Comparison of ENCODE assay signal across 1 cellular context in the genomic region with DNA sequence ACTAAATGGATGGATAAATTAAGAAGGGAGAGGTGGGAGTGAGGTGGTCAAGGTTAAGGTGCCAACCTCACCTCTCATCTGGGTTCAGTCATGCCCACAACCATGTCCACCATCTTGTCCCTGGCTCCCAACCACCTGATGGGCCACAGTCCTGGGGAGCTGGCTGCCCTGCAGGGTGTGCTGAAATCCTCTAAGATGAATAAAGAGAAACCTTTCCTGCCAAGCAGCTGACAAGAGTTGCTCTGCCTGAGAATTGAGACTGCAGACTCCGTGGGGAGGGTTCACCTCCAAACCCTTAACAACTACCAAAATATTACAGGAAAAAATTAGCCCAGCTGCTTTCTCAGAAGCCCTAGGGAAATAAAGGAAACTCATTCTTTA.
TF ChIP-seq lines count a peak whose summit lies in the region.

No MANE protein-coding gene starts in this region.

TF ChIP-seq in GM23338, 12 proteins besides CTCF, POLR2A, EP300 and RAD21:
- TF ChIP-seq, protein P1, sequence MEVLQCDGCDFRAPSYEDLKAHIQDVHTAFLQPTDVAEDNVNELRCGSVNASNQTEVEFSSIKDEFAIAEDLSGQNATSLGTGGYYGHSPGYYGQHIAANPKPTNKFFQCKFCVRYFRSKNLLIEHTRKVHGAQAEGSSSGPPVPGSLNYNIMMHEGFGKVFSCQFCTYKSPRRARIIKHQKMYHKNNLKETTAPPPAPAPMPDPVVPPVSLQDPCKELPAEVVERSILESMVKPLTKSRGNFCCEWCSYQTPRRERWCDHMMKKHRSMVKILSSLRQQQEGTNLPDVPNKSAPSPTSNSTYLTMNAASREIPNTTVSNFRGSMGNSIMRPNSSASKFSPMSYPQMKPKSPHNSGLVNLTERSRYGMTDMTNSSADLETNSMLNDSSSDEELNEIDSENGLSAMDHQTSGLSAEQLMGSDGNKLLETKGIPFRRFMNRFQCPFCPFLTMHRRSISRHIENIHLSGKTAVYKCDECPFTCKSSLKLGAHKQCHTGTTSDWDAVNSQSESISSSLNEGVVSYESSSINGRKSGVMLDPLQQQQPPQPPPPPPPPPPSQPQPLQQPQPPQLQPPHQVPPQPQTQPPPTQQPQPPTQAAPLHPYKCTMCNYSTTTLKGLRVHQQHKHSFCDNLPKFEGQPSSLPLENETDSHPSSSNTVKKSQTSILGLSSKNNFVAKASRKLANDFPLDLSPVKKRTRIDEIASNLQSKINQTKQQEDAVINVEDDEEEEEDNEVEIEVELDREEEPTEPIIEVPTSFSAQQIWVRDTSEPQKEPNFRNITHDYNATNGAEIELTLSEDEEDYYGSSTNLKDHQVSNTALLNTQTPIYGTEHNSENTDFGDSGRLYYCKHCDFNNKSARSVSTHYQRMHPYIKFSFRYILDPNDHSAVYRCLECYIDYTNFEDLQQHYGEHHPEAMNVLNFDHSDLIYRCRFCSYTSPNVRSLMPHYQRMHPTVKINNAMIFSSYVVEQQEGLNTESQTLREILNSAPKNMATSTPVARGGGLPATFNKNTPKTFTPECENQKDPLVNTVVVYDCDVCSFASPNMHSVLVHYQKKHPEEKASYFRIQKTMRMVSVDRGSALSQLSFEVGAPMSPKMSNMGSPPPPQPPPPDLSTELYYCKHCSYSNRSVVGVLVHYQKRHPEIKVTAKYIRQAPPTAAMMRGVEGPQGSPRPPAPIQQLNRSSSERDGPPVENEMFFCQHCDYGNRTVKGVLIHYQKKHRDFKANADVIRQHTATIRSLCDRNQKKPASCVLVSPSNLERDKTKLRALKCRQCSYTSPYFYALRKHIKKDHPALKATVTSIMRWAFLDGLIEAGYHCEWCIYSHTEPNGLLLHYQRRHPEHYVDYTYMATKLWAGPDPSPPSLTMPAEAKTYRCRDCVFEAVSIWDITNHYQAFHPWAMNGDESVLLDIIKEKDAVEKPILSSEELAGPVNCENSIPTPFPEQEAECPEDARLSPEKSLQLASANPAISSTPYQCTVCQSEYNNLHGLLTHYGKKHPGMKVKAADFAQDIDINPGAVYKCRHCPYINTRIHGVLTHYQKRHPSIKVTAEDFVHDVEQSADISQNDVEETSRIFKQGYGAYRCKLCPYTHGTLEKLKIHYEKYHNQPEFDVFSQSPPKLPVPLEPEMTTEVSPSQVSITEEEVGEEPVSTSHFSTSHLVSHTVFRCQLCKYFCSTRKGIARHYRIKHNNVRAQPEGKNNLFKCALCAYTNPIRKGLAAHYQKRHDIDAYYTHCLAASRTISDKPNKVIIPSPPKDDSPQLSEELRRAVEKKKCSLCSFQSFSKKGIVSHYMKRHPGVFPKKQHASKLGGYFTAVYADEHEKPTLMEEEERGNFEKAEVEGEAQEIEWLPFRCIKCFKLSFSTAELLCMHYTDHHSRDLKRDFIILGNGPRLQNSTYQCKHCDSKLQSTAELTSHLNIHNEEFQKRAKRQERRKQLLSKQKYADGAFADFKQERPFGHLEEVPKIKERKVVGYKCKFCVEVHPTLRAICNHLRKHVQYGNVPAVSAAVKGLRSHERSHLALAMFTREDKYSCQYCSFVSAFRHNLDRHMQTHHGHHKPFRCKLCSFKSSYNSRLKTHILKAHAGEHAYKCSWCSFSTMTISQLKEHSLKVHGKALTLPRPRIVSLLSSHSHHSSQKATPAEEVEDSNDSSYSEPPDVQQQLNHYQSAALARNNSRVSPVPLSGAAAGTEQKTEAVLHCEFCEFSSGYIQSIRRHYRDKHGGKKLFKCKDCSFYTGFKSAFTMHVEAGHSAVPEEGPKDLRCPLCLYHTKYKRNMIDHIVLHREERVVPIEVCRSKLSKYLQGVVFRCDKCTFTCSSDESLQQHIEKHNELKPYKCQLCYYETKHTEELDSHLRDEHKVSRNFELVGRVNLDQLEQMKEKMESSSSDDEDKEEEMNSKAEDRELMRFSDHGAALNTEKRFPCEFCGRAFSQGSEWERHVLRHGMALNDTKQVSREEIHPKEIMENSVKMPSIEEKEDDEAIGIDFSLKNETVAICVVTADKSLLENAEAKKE (CRISPR knock-in tag; IDR thresholded peaks at IDR 0.05) = no peak
- TF ChIP-seq JUNB (IDR thresholded peaks at IDR 0.05; ENCODE audit: unreplicated experiment) = no peak
- TF ChIP-seq STAT1 (IDR thresholded peaks at IDR 0.05; ENCODE audit: unreplicated experiment) = no peak
- no peak for TF ChIP-seq ZNF331 (CRISPR knock-in tag; IDR thresholded peaks at IDR 0.05; ENCODE audit: low read depth)
- TF ChIP-seq, protein P2, sequence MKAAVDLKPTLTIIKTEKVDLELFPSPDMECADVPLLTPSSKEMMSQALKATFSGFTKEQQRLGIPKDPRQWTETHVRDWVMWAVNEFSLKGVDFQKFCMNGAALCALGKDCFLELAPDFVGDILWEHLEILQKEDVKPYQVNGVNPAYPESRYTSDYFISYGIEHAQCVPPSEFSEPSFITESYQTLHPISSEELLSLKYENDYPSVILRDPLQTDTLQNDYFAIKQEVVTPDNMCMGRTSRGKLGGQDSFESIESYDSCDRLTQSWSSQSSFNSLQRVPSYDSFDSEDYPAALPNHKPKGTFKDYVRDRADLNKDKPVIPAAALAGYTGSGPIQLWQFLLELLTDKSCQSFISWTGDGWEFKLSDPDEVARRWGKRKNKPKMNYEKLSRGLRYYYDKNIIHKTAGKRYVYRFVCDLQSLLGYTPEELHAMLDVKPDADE (IDR thresholded peaks at IDR 0.05) = no peak
- no peak for TF ChIP-seq EZH2 (IDR thresholded peaks at IDR 0.05; ENCODE audit: low read depth, unreplicated experiment)
- TF ChIP-seq CREB1 (CRISPR knock-in tag; IDR thresholded peaks at IDR 0.05; ENCODE audit: low read depth) = no peak
- no peak for TF ChIP-seq NANOG (IDR thresholded peaks at IDR 0.05; ENCODE audit: borderline replicate concordance)
